ENCODE assay signal across 11 cellular contexts in genomic region chr6:136782021-136782770, GRCh38. TPM values are rescaled to one million over a fixed set of nuclear protein-coding genes. Genes with fewer than 3 reads are reported as not detected.
A peak's percentile ranks its signal among the peaks of the same experiment; 100 is the strongest.
DNase-seq lines count a peak whose midpoint lies in the region; ATAC-seq, FAIRE-seq and TF ChIP-seq lines count a peak whose summit lies in the region.
"Had no signal": no experiment of that assay in that cellular context is flagged by ENCODE, and none has a peak within 500 bp of the region (broad histone marks: within the 10 kb centered on the region; RNA-seq: fewer than 3 reads in every experiment).

No MANE protein-coding gene starts in this region.

- no peak for FAIRE-seq in D721Med (lab: Jason Lieb, UNC)

- 44 to 72% (median 60%) methylated on average over 1 of the region's 1 CpG for WGBS in spleen, 5 donors

- intact Hi-C loops in activated CD4-positive, alpha-beta T cell treated with anti-CD3 and anti-CD28 coated beads, Interleukin-2, amount 10 ng/mL, durations not matched to agents 24 days and 14 days (cut with micrococcal nuclease), result no loop called here
- intact Hi-C loops in spleen (cut with DNase I; ENCODE audit: low total_unique reads), result no loop called here

- POLR2A ChIA-PET in activated CD4-positive, alpha-beta T cell treated with anti-CD3 and anti-CD28 coated beads, Interleukin-2, amount 10 ng/mL, durations not matched to agents 7 days and 5 days (lab: Charles Lee), result no interaction called here

- H3K4me1 ChIP-seq in spleen, result peaks cover 49 to 96% (median 73%) of the 10 kb centered on the region in 6 donors

- peak; percentile 54 for DNase-seq in activated CD4-positive, alpha-beta T cell treated with anti-CD3 and anti-CD28 coated beads, Interleukin-2, amount 10 ng/mL, durations not matched to agents 24 days and 14 days
- no peak for DNase-seq in activated CD4-positive, alpha-beta T cell treated with anti-CD3 and anti-CD28 coated beads, Interleukin-2, amount 10 ng/mL, durations not matched to agents 7 days and 5 days
- DNase-seq in spleen (no peak), NCI-H446 treated with DMSO at 0.1 percent for 48 hours (lab: John Stamatoyannopoulos, UW) (no peak), D721Med (ENCODE audit: insufficient read length, low spot score) (no peak)
- DNase-seq: activated CD8-positive, alpha-beta memory T cell treated with anti-CD3 and anti-CD28 coated beads, Interleukin-2, amount 50 U/mL, for 48 hours; NCI-H2227 treated with DMSO at 0.1 percent for 48 hours had no signal

- CTCF ChIA-PET in activated CD4-positive, alpha-beta T cell treated with anti-CD3 and anti-CD28 coated beads, Interleukin-2, amount 10 ng/mL, durations not matched to agents 7 days and 5 days (lab: Charles Lee), result interaction anchor here (0.6 to 2.5 kb wide), 2 partner anchors 10 to 872 kb away, joined by 3 to 15 read pairs; partner anchors contain the start of gene MAP3K5

- ATAC-seq in SK-N-SH treated with all-trans-retinoic acid at 6 μM for 48 hours, result peak; percentile 90
- peak; percentile 92 for ATAC-seq in esophagus mucosa
- ATAC-seq in GM18870 (IDR thresholded peaks at IDR 0.05; ENCODE audit: unreplicated experiment), result no peak

- no peaks in the 10 kb centered on the region for H3K27me3 Mint-ChIP-seq in activated CD4-positive, alpha-beta T cell treated with anti-CD3 and anti-CD28 coated beads, Interleukin-2, amount 10 ng/mL, durations not matched to agents 24 days and 14 days
- no peaks in the 10 kb centered on the region for H3K27me3 Mint-ChIP-seq in activated CD4-positive, alpha-beta T cell treated with anti-CD3 and anti-CD28 coated beads, Interleukin-2, amount 10 ng/mL, durations not matched to agents 7 days and 5 days

- no peaks in the 10 kb centered on the region for H3K36me3 ChIP-seq in spleen
- H3K36me3 ChIP-seq: vagina had no signal

- TF ChIP-seq CTCF in spleen (IDR thresholded peaks at IDR 0.05 in 8 of 11, conservative IDR thresholded peaks at IDR 0.05 in 3 of 11) (no peak), D721Med (IDR thresholded peaks at IDR 0.05; ENCODE audit: insufficient read depth, missing control alignments) (no peak)

- H3K27me3 ChIP-seq in spleen (replicated peaks in 1 of 7), result no peaks in the 10 kb centered on the region
- H3K27me3 ChIP-seq: vagina had no signal

- no peaks in the 10 kb centered on the region for H3K9me3 Mint-ChIP-seq in activated CD4-positive, alpha-beta T cell treated with anti-CD3 and anti-CD28 coated beads, Interleukin-2, amount 10 ng/mL, durations not matched to agents 24 days and 14 days
- H3K9me3 Mint-ChIP-seq in activated CD4-positive, alpha-beta T cell treated with anti-CD3 and anti-CD28 coated beads, Interleukin-2, amount 10 ng/mL, durations not matched to agents 7 days and 5 days, result no peaks in the 10 kb centered on the region

- H3K4me1 Mint-ChIP-seq in activated CD4-positive, alpha-beta T cell treated with anti-CD3 and anti-CD28 coated beads, Interleukin-2, amount 10 ng/mL, durations not matched to agents 24 days and 14 days, result peaks cover 45% of the 10 kb centered on the region
- peaks cover 58% of the 10 kb centered on the region for H3K4me1 Mint-ChIP-seq in activated CD4-positive, alpha-beta T cell treated with anti-CD3 and anti-CD28 coated beads, Interleukin-2, amount 10 ng/mL, durations not matched to agents 7 days and 5 days

- H3K9me3 ChIP-seq in spleen, result no peaks in the 10 kb centered on the region
- H3K9me3 ChIP-seq: vagina had no signal

- TF ChIP-seq POLR2A in spleen (IDR thresholded peaks at IDR 0.05), result no peak

- peaks cover 24% of the 10 kb centered on the region for H3K36me3 Mint-ChIP-seq in activated CD4-positive, alpha-beta T cell treated with anti-CD3 and anti-CD28 coated beads, Interleukin-2, amount 10 ng/mL, durations not matched to agents 24 days and 14 days (ENCODE audit: low read depth)
- peaks cover 40% of the 10 kb centered on the region for H3K36me3 Mint-ChIP-seq in activated CD4-positive, alpha-beta T cell treated with anti-CD3 and anti-CD28 coated beads, Interleukin-2, amount 10 ng/mL, durations not matched to agents 7 days and 5 days (ENCODE audit: low read depth)

- peak overlapping the region; percentile 75 for H3K27ac Mint-ChIP-seq in activated CD4-positive, alpha-beta T cell treated with anti-CD3 and anti-CD28 coated beads, Interleukin-2, amount 10 ng/mL, durations not matched to agents 24 days and 14 days
- no peak overlapping the region for H3K27ac Mint-ChIP-seq in activated CD4-positive, alpha-beta T cell treated with anti-CD3 and anti-CD28 coated beads, Interleukin-2, amount 10 ng/mL, durations not matched to agents 7 days and 5 days

- peak overlapping the region in 5 of 8 donors; percentile 25 to 98 (median 95) for H3K27ac ChIP-seq in spleen
- H3K27ac ChIP-seq: vagina had no signal

- peak overlapping the region; percentile 23 for H3K4me3 Mint-ChIP-seq in activated CD4-positive, alpha-beta T cell treated with anti-CD3 and anti-CD28 coated beads, Interleukin-2, amount 10 ng/mL, durations not matched to agents 24 days and 14 days
- H3K4me3 Mint-ChIP-seq in activated CD4-positive, alpha-beta T cell treated with anti-CD3 and anti-CD28 coated beads, Interleukin-2, amount 10 ng/mL, durations not matched to agents 7 days and 5 days, result no peak overlapping the region

- H3K4me3 ChIP-seq in spleen, result no peak overlapping the region
- H3K4me3 ChIP-seq: vagina had no signal

TF ChIP-seq in SK-N-SH treated with all-trans-retinoic acid at 6 μM for 48 hours, 23 proteins besides CTCF, POLR2A, EP300 and RAD21 (continues in another document):
- TF ChIP-seq RARB (CRISPR knock-in tag; IDR thresholded peaks at IDR 0.05), result no peak
- no peak for TF ChIP-seq BACH2 (CRISPR knock-in tag; IDR thresholded peaks at IDR 0.05; ENCODE audit: borderline replicate concordance)
- no peak for TF ChIP-seq ZFP3 (CRISPR knock-in tag; IDR thresholded peaks at IDR 0.05)
- TF ChIP-seq PPARA (CRISPR knock-in tag; IDR thresholded peaks at IDR 0.05; ENCODE audit: borderline replicate concordance), result no peak
- no peak for TF ChIP-seq ZNF8 (CRISPR knock-in tag; IDR thresholded peaks at IDR 0.05)
- no peak for TF ChIP-seq SNAI2 (CRISPR knock-in tag; IDR thresholded peaks at IDR 0.05)
- TF ChIP-seq ISL1 (CRISPR knock-in tag; IDR thresholded peaks at IDR 0.05), result no peak
- TF ChIP-seq, protein P1, sequence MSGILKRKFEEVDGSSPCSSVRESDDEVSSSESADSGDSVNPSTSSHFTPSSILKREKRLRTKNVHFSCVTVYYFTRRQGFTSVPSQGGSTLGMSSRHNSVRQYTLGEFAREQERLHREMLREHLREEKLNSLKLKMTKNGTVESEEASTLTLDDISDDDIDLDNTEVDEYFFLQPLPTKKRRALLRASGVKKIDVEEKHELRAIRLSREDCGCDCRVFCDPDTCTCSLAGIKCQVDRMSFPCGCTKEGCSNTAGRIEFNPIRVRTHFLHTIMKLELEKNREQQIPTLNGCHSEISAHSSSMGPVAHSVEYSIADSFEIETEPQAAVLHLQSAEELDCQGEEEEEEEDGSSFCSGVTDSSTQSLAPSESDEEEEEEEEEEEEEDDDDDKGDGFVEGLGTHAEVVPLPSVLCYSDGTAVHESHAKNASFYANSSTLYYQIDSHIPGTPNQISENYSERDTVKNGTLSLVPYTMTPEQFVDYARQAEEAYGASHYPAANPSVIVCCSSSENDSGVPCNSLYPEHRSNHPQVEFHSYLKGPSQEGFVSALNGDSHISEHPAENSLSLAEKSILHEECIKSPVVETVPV (CRISPR knock-in tag; IDR thresholded peaks at IDR 0.05), result no peak
- no peak for TF ChIP-seq TSHZ2 (CRISPR knock-in tag; IDR thresholded peaks at IDR 0.05)
- TF ChIP-seq ZC3H10 (CRISPR knock-in tag; IDR thresholded peaks at IDR 0.05), result no peak
- TF ChIP-seq ZNF565 (CRISPR knock-in tag; conservative IDR thresholded peaks at IDR 0.05; ENCODE audit: low read depth), result no peak
- no peak for TF ChIP-seq ZFP30 (CRISPR knock-in tag; IDR thresholded peaks at IDR 0.05)
- no peak for TF ChIP-seq GLIS3 (CRISPR knock-in tag; IDR thresholded peaks at IDR 0.05)
- TF ChIP-seq ESRRG (CRISPR knock-in tag; IDR thresholded peaks at IDR 0.05), result no peak

RNA-seq across cellular contexts. Expression of gene MAP3K5, which starts 10.1 kb away (rescaled TPM):
- total RNA-seq in activated CD4-positive, alpha-beta T cell treated with anti-CD3 and anti-CD28 coated beads, Interleukin-2, amount 10 ng/mL, durations not matched to agents 24 days and 14 days, result 8.7 and 8.8 TPM in 2 replicates
- total RNA-seq in activated CD4-positive, alpha-beta T cell treated with anti-CD3 and anti-CD28 coated beads, Interleukin-2, amount 10 ng/mL, durations not matched to agents 7 days and 5 days, result 10 to 100 TPM; 23.4 to 24.0 TPM
- total RNA-seq in esophagus mucosa, result 14.5 TPM
- total RNA-seq in spleen, result 10 to 100 TPM; 28.8 to 55.0 (median 39.3) TPM
- 1 to 10 TPM; 7.2 to 9.8 (median 8.4) TPM for polyA plus RNA-seq in spleen

RNA-seq across cellular contexts. Expression of gene PEX7, which starts 40.2 kb away (rescaled TPM):
- total RNA-seq in activated CD4-positive, alpha-beta T cell treated with anti-CD3 and anti-CD28 coated beads, Interleukin-2, amount 10 ng/mL, durations not matched to agents 24 days and 14 days, result 4.3 and 5.4 TPM in 2 replicates
- total RNA-seq in activated CD4-positive, alpha-beta T cell treated with anti-CD3 and anti-CD28 coated beads, Interleukin-2, amount 10 ng/mL, durations not matched to agents 7 days and 5 days, result 1 to 10 TPM; 3.4 to 4.1 TPM
- total RNA-seq in esophagus mucosa (5.7 TPM), spleen (1 to 10 TPM; 2.2 to 6.4 (median 5.6) TPM)
- polyA plus RNA-seq in spleen, result 1 to 10 TPM; 2.8 to 4.5 (median 3.8) TPM
